In the genomic region with DNA sequence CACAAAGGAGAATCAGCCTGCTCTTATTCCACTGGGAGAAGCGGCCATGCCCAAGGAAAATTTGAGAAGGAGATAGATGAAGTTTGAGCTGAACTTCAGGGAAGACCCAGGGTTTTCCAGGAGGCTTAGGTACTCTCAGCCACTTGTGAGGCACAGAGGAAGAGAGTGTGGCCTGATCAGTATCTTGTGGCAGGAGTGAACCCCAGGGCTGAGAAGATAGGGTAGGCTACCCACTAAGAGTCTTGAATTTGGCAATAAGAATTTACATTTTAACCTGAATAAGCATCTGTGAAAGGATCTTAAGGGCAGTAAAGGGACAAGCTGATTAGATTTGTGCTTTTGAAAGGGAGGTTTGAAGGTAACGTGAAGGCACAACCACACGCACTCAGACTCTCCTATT, we compare ENCODE assay signal across 1 cellular context.
TF ChIP-seq lines count a peak whose summit lies in the region.

No MANE protein-coding gene starts in this region.

TF ChIP-seq in GM23338, 12 proteins besides CTCF, POLR2A, EP300 and RAD21 (continued from another document):
- no peak for TF ChIP-seq EZH2phosphoT487 (IDR thresholded peaks at IDR 0.05; ENCODE audit: unreplicated experiment)
